8 cellular contexts compared by ENCODE assay signal in genomic region chr21:38985423-38986378, GRCh38.
DNase-seq lines count a peak whose midpoint lies in the region; ATAC-seq and TF ChIP-seq lines count a peak whose summit lies in the region.

No MANE protein-coding gene starts in this region.

- no peaks in the 10 kb centered on the region for H3K9me3 ChIP-seq in BLaER1 treated with 17β-estradiol and CSF1 and Interleukin-3, amounts not matched to agents 10 nM and 100 nM (replicated peaks in 1 of 11)
- no peaks in the 10 kb centered on the region for H3K9me3 ChIP-seq in HEK293 (ENCODE audit: control insufficient read depth, insufficient read depth, low read depth, low read length)
- H3K9me3 ChIP-seq in CD8-positive, alpha-beta T cell (ENCODE audit: low read length) = no peaks in the 10 kb centered on the region

- H3K27me3 Mint-ChIP-seq in activated T-cell treated with anti-CD3 and anti-CD28 coated beads, Interleukin-2, amount 50 U/mL, for 24 hours = peaks cover 92% of the 10 kb centered on the region
- no peaks in the 10 kb centered on the region for H3K27me3 Mint-ChIP-seq in glutamatergic neuron (ENCODE audit: unreplicated experiment)
- peaks cover 63% of the 10 kb centered on the region for H3K27me3 Mint-ChIP-seq in CD8-positive, alpha-beta T cell (ENCODE audit: low read depth)

- peaks cover 0 to 64% (median 0%) of the 10 kb centered on the region in 11 experiments; a peak in 8 of 22 replicates for H3K27me3 ChIP-seq in BLaER1 treated with 17β-estradiol and CSF1 and Interleukin-3, amounts not matched to agents 10 nM and 100 nM
- no peaks in the 10 kb centered on the region for H3K27me3 ChIP-seq in CD8-positive, alpha-beta T cell (ENCODE audit: insufficient read depth, low read length)

- peak overlapping the region; percentile 67 for H3K4me3 Mint-ChIP-seq in activated T-cell treated with anti-CD3 and anti-CD28 coated beads, Interleukin-2, amount 50 U/mL, for 24 hours
- no peak overlapping the region for H3K4me3 Mint-ChIP-seq in glutamatergic neuron (ENCODE audit: unreplicated experiment)
- H3K4me3 Mint-ChIP-seq in CD8-positive, alpha-beta T cell = no peak overlapping the region

- TF ChIP-seq CTCF in HEK293 (tag by site-specific recombination; IDR thresholded peaks at IDR 0.05) = no peak
- no peak for TF ChIP-seq CTCF in glutamatergic neuron (IDR thresholded peaks at IDR 0.05; ENCODE audit: partially characterized antibody, unreplicated experiment)
- TF ChIP-seq CTCF in CD8-positive, alpha-beta T cell (IDR thresholded peaks at IDR 0.05) = no peak

- H3K9ac ChIP-seq in BLaER1 treated with 17β-estradiol and CSF1 and Interleukin-3, amounts not matched to agents 10 nM and 100 nM = peak overlapping the region in 9 of 11 experiments; percentile 32 to 73 (median 61); a peak in 17 of 22 replicates

- H3K36me3 Mint-ChIP-seq in activated T-cell treated with anti-CD3 and anti-CD28 coated beads, Interleukin-2, amount 50 U/mL, for 24 hours (ENCODE audit: low read depth) = no peaks in the 10 kb centered on the region
- no peaks in the 10 kb centered on the region for H3K36me3 Mint-ChIP-seq in glutamatergic neuron (ENCODE audit: unreplicated experiment)
- H3K36me3 Mint-ChIP-seq in CD8-positive, alpha-beta T cell = no peaks in the 10 kb centered on the region

- peaks cover 71 to 100% (median 94%) of the 10 kb centered on the region in 10 experiments for H3K4me1 ChIP-seq in BLaER1 treated with 17β-estradiol and CSF1 and Interleukin-3, amounts not matched to agents 10 nM and 100 nM
- peaks cover 35% of the 10 kb centered on the region for H3K4me1 ChIP-seq in HEK293 (ENCODE audit: control insufficient read depth, insufficient read depth, low read length)
- no peaks in the 10 kb centered on the region for H3K4me1 ChIP-seq in CD8-positive, alpha-beta T cell (ENCODE audit: insufficient read depth, low read length)

- H3K27ac Mint-ChIP-seq in activated T-cell treated with anti-CD3 and anti-CD28 coated beads, Interleukin-2, amount 50 U/mL, for 24 hours = peak overlapping the region; percentile 84
- no peak overlapping the region for H3K27ac Mint-ChIP-seq in glutamatergic neuron (ENCODE audit: unreplicated experiment)
- no peak overlapping the region for H3K27ac Mint-ChIP-seq in CD8-positive, alpha-beta T cell

- no peaks in the 10 kb centered on the region for H3K36me3 ChIP-seq in BLaER1 treated with 17β-estradiol and CSF1 and Interleukin-3, amounts not matched to agents 10 nM and 100 nM
- H3K36me3 ChIP-seq in HEK293 (ENCODE audit: control insufficient read depth in 2 of 2, insufficient read depth in 1 of 2, low read length in 2 of 2) = no peaks in the 10 kb centered on the region
- H3K36me3 ChIP-seq in CD8-positive, alpha-beta T cell (ENCODE audit: insufficient read depth, low read length) = no peaks in the 10 kb centered on the region

- DNase-seq in NCI-H345 (lab: John Stamatoyannopoulos, UW) (peak; percentile 90), cardiac septum (ENCODE audit: low spot score) (peak; percentile 84), glutamatergic neuron (no peak)
- peak; percentile 59 for DNase-seq in activated T-cell treated with anti-CD3 and anti-CD28 coated beads, Interleukin-2, amount 50 U/mL, for 24 hours
- peak; percentile 34 for DNase-seq in stimulated activated CD4-positive, alpha-beta T cell treated with anti-CD3 and anti-CD28 coated beads, Interleukin-12 subunit alpha, Interleukin-12 subunit beta, amount 100 ng/mL, for 4 hours
- no peak for DNase-seq in CD8-positive, alpha-beta T cell

- peak overlapping the region in 3 of 10 experiments; percentile 6 to 39 (median 7); a peak in 2 of 20 replicates for H3K4me3 ChIP-seq in BLaER1 treated with 17β-estradiol and CSF1 and Interleukin-3, amounts not matched to agents 10 nM and 100 nM
- no peak overlapping the region for H3K4me3 ChIP-seq in HEK293 (ENCODE audit: low read depth, low read length)
- H3K4me3 ChIP-seq in CD8-positive, alpha-beta T cell (ENCODE audit: low read depth, low read length) = no peak overlapping the region

- ATAC-seq in CD8-positive, alpha-beta T cell = no peak

- intact Hi-C loops in cardiac septum (cut with DNase I) = loop anchor here (5.0 kb wide), 2 partner anchors 58 to 78 kb away; no protein-coding TSS in a partner anchor
- intact Hi-C loops in CD8-positive, alpha-beta T cell (cut with DNase I, micrococcal nuclease) = no loop called here

- POLR2A ChIA-PET in HEK293 (lab: Yijun Ruan, JAX) = no interaction called here
- POLR2A ChIA-PET in CD8-positive, alpha-beta T cell (lab: Charles Lee) = no interaction called here

- peaks cover 27% of the 10 kb centered on the region for H3K4me1 Mint-ChIP-seq in activated T-cell treated with anti-CD3 and anti-CD28 coated beads, Interleukin-2, amount 50 U/mL, for 24 hours (ENCODE audit: low read depth)
- peaks cover 35% of the 10 kb centered on the region for H3K4me1 Mint-ChIP-seq in glutamatergic neuron (ENCODE audit: low read depth, unreplicated experiment)
- H3K4me1 Mint-ChIP-seq in CD8-positive, alpha-beta T cell (ENCODE audit: low read depth) = peaks cover 11% of the 10 kb centered on the region

- no peaks in the 10 kb centered on the region for H4K20me1 ChIP-seq in BLaER1 treated with 17β-estradiol and CSF1 and Interleukin-3, amounts not matched to agents 10 nM and 100 nM

- H3K4me2 ChIP-seq in BLaER1 treated with 17β-estradiol and CSF1 and Interleukin-3, amounts not matched to agents 10 nM and 100 nM = peak overlapping the region; percentile 70 to 99 (median 86)

- CTCF ChIA-PET in HEK293 (lab: Yijun Ruan, JAX) = interaction anchor here (0.7 kb wide), 1 partner anchor 148 kb away, joined by 3 read pairs; no protein-coding TSS in a partner anchor
- CTCF ChIA-PET in CD8-positive, alpha-beta T cell (lab: Charles Lee) = no interaction called here

- no peaks in the 10 kb centered on the region for H3K9me3 Mint-ChIP-seq in activated T-cell treated with anti-CD3 and anti-CD28 coated beads, Interleukin-2, amount 50 U/mL, for 24 hours
- H3K9me3 Mint-ChIP-seq in glutamatergic neuron (ENCODE audit: unreplicated experiment) = peaks cover 5% of the 10 kb centered on the region
- H3K9me3 Mint-ChIP-seq in CD8-positive, alpha-beta T cell = no peaks in the 10 kb centered on the region

- peak overlapping the region in 10 of 11 experiments; percentile 34 to 89 (median 75); a peak in 19 of 22 replicates for H3K27ac ChIP-seq in BLaER1 treated with 17β-estradiol and CSF1 and Interleukin-3, amounts not matched to agents 10 nM and 100 nM
- H3K27ac ChIP-seq in HEK293 (ENCODE audit: extremely low read depth, low read depth, low read length) = peak overlapping the region; percentile 40; the same call in 1 of the 2 replicates
- H3K27ac ChIP-seq in CD8-positive, alpha-beta T cell (ENCODE audit: low read depth, low read length) = no peak overlapping the region

TF ChIP-seq in HEK293, 187 proteins besides CTCF, POLR2A, EP300 and RAD21 (continues in another document):
- TF ChIP-seq ZNF416 (tag by site-specific recombination; IDR thresholded peaks at IDR 0.05) = no peak
- peak; percentile 84 for TF ChIP-seq ZNF596 (tag by site-specific recombination; IDR thresholded peaks at IDR 0.05)
- no peak for TF ChIP-seq PBX3 (CRISPR knock-in tag; IDR thresholded peaks at IDR 0.05)
- TF ChIP-seq ZNF629 (tag by site-specific recombination; IDR thresholded peaks at IDR 0.05) = peak; percentile 90
- TF ChIP-seq ZNF449 (tag by site-specific recombination; IDR thresholded peaks at IDR 0.05) = 0 out of 2 replicates have a peak, but pooled peaks have one; percentile 13
- TF ChIP-seq ZNF19 (tag by site-specific recombination; IDR thresholded peaks at IDR 0.05; ENCODE audit: low read depth) = no peak
- TF ChIP-seq HOXD13 (CRISPR knock-in tag; IDR thresholded peaks at IDR 0.05; ENCODE audit: borderline replicate concordance) = no peak
- no peak for TF ChIP-seq SALL2 (tag by site-specific recombination; IDR thresholded peaks at IDR 0.05; ENCODE audit: borderline replicate concordance)
- TF ChIP-seq ZNF433 (tag by site-specific recombination; IDR thresholded peaks at IDR 0.05; ENCODE audit: low read depth) = no peak
- no peak for TF ChIP-seq ZNF776 (tag by site-specific recombination; IDR thresholded peaks at IDR 0.05; ENCODE audit: borderline replicate concordance)
- TF ChIP-seq ZNF580 (tag by site-specific recombination; IDR thresholded peaks at IDR 0.05) = peak; percentile 97
- no peak for TF ChIP-seq ZNF157 (tag by site-specific recombination; IDR thresholded peaks at IDR 0.05)
- no peak for TF ChIP-seq ZNF133 (tag by site-specific recombination; IDR thresholded peaks at IDR 0.05)
- no peak for TF ChIP-seq ZNF266 (tag by site-specific recombination; IDR thresholded peaks at IDR 0.05; ENCODE audit: low read depth)

Comparison
In these comparisons a context has a peak if more than half of its experiments do, and no peak if none do; other contexts are left out.
1. DNase-seq: peak in NCI-H345 (single experiment), activated T-cell treated with anti-CD3 and anti-CD28 coated beads, Interleukin-2, amount 50 U/mL, for 24 hours (single experiment), cardiac septum (single experiment) and stimulated activated CD4-positive, alpha-beta T cell treated with anti-CD3 and anti-CD28 coated beads, Interleukin-12 subunit alpha, Interleukin-12 subunit beta, amount 100 ng/mL, for 4 hours (single experiment); none in glutamatergic neuron (single experiment) and CD8-positive, alpha-beta T cell (0 of 7).